ENCODE assay signal across 8 cellular contexts in the genomic region with DNA sequence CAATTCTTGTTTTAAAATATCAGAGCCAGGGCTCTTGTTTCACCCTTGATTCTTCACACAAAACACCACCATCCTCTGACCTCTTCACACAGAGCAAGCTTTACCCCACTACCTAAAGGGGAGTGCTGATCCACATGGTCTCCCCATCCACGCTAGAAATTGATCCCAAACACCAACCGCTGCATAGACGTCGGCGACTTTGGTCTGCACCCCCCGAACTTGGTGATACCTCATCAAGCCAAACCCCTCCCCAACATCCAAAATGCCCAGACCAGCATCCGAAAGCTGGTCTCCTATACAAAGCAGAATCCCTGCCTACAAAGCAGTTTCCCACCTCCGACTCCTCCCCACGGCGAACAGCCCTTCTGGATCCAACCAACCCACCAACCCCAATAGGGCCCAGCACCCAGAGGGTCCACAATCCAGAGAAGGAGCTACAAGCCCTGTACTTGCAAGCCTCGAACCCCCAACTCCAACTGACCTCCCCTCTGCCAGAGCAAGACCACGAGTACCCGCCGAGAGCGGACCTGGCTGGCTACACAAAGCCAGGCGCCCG. TPM values are rescaled to one million over a fixed set of nuclear protein-coding genes. Genes with fewer than 3 reads are reported as not detected.
DNase-seq lines count a peak whose midpoint lies in the region; ATAC-seq and TF ChIP-seq lines count a peak whose summit lies in the region.

No MANE protein-coding gene starts in this region.

- no peak for TF ChIP-seq CTCF in kidney epithelial cell (IDR thresholded peaks at IDR 0.05; ENCODE audit: insufficient read depth, low read length, poor library complexity, severe bottlenecking)

- peaks cover 11% of the 10 kb centered on the region for H3K9me3 Mint-ChIP-seq in activated CD8-positive, alpha-beta memory T cell treated with anti-CD3 and anti-CD28 coated beads, Interleukin-2, amount 10 ng/mL, durations not matched to agents 7 days and 5 days (ENCODE audit: low read depth)
- peaks cover 41% of the 10 kb centered on the region for H3K9me3 Mint-ChIP-seq in activated T-helper 2 cell treated with anti-CD3 and anti-CD28 coated beads, Interferon-gamma antibody, Interleukin-2, Interleukin-4, amounts not matched to agents 10 μg/mL and 5 μg/mL and 100 μg/mL, durations not matched to agents 14 hours and 24 hours and 36 hours

- H3K36me3 ChIP-seq in kidney epithelial cell (ENCODE audit: control insufficient read depth, insufficient read depth, low read length), result peaks cover 5% of the 10 kb centered on the region
- H3K36me3 ChIP-seq in thymus (ENCODE audit: control insufficient read depth, insufficient read depth), result peaks cover 27% of the 10 kb centered on the region

- DNase-seq in activated CD8-positive, alpha-beta memory T cell treated with anti-CD3 and anti-CD28 coated beads, Interleukin-2, amount 10 ng/mL, durations not matched to agents 7 days and 5 days, result no peak
- DNase-seq in activated CD8-positive, alpha-beta memory T cell treated with anti-CD3 and anti-CD28 coated beads, Interleukin-2, amount 50 U/mL, for 4 hours, result no peak
- no peak for DNase-seq in activated T-helper 2 cell treated with anti-CD3 and anti-CD28 coated beads, Interferon-gamma antibody, Interleukin-2, Interleukin-4, amounts not matched to agents 10 μg/mL and 5 μg/mL and 100 μg/mL, durations not matched to agents 14 hours and 24 hours and 36 hours (ENCODE audit: low spot score)
- DNase-seq in kidney epithelial cell (ENCODE audit: low read depth), result no peak
- DNase-seq in NCI-H1105 treated with DMSO at 0.1 percent for 48 hours (lab: John Stamatoyannopoulos, UW), result no peak
- DNase-seq in NCI-H748 (lab: John Stamatoyannopoulos, UW; ENCODE audit: unreplicated experiment), result no peak
- DNase-seq in stimulated activated CD4-positive, alpha-beta T cell treated with anti-CD3 and anti-CD28 coated beads, Interleukin-2, amount 100 ng/mL, for 48 hours, result no peak

- H3K27ac Mint-ChIP-seq in activated CD8-positive, alpha-beta memory T cell treated with anti-CD3 and anti-CD28 coated beads, Interleukin-2, amount 10 ng/mL, durations not matched to agents 7 days and 5 days, result peak overlapping the region; percentile 96
- peak overlapping the region; percentile 95 for H3K27ac Mint-ChIP-seq in activated T-helper 2 cell treated with anti-CD3 and anti-CD28 coated beads, Interferon-gamma antibody, Interleukin-2, Interleukin-4, amounts not matched to agents 10 μg/mL and 5 μg/mL and 100 μg/mL, durations not matched to agents 14 hours and 24 hours and 36 hours

- intact Hi-C loops in activated T-helper 2 cell treated with anti-CD3 and anti-CD28 coated beads, Interferon-gamma antibody, Interleukin-2, Interleukin-4, amounts not matched to agents 10 μg/mL and 5 μg/mL and 100 μg/mL, durations not matched to agents 14 hours and 24 hours and 36 hours (cut with micrococcal nuclease), result loop anchor here (1.0 to 5.0 kb wide), 4 partner anchors 26 to 230 kb away; a partner anchor contains a TSS

- H3K9me3 ChIP-seq in thymus (ENCODE audit: control insufficient read depth), result peaks cover 12% of the 10 kb centered on the region

- H3K27me3 Mint-ChIP-seq in activated CD8-positive, alpha-beta memory T cell treated with anti-CD3 and anti-CD28 coated beads, Interleukin-2, amount 10 ng/mL, durations not matched to agents 7 days and 5 days, result no peaks in the 10 kb centered on the region
- no peaks in the 10 kb centered on the region for H3K27me3 Mint-ChIP-seq in activated T-helper 2 cell treated with anti-CD3 and anti-CD28 coated beads, Interferon-gamma antibody, Interleukin-2, Interleukin-4, amounts not matched to agents 10 μg/mL and 5 μg/mL and 100 μg/mL, durations not matched to agents 14 hours and 24 hours and 36 hours (ENCODE audit: low read depth)

- CTCF ChIA-PET in activated CD8-positive, alpha-beta memory T cell treated with anti-CD3 and anti-CD28 coated beads, Interleukin-2, amount 10 ng/mL, durations not matched to agents 7 days and 5 days (lab: Charles Lee), result interaction anchor here (0.9 to 2.7 kb wide), 10 partner anchors 10 to 251 kb away, joined by 3 to 11 read pairs (median 5); a partner anchor contains a TSS

- WGBS in thymus, result 46% methylated on average over 17 of the region's 17 CpGs

- H3K4me1 Mint-ChIP-seq in activated CD8-positive, alpha-beta memory T cell treated with anti-CD3 and anti-CD28 coated beads, Interleukin-2, amount 10 ng/mL, durations not matched to agents 7 days and 5 days, result peaks cover 25% of the 10 kb centered on the region
- peaks cover 15% of the 10 kb centered on the region for H3K4me1 Mint-ChIP-seq in activated T-helper 2 cell treated with anti-CD3 and anti-CD28 coated beads, Interferon-gamma antibody, Interleukin-2, Interleukin-4, amounts not matched to agents 10 μg/mL and 5 μg/mL and 100 μg/mL, durations not matched to agents 14 hours and 24 hours and 36 hours (ENCODE audit: low read depth)

- H3K4me3 ChIP-seq in kidney epithelial cell (ENCODE audit: low read depth, low read length) (peak overlapping the region; percentile 80), thymus (ENCODE audit: low read length) (peak overlapping the region; percentile 97)

- H3K27ac ChIP-seq in thymus (ENCODE audit: low read depth), result peak overlapping the region; percentile 99

- H3K4me1 ChIP-seq in thymus (ENCODE audit: control insufficient read depth, insufficient read depth, low read length), result peaks cover 7% of the 10 kb centered on the region

- H3K4me3 Mint-ChIP-seq in activated CD8-positive, alpha-beta memory T cell treated with anti-CD3 and anti-CD28 coated beads, Interleukin-2, amount 10 ng/mL, durations not matched to agents 7 days and 5 days, result peak overlapping the region; percentile 88
- peak overlapping the region; percentile 87 for H3K4me3 Mint-ChIP-seq in activated T-helper 2 cell treated with anti-CD3 and anti-CD28 coated beads, Interferon-gamma antibody, Interleukin-2, Interleukin-4, amounts not matched to agents 10 μg/mL and 5 μg/mL and 100 μg/mL, durations not matched to agents 14 hours and 24 hours and 36 hours (ENCODE audit: low read depth)

- H3K27me3 ChIP-seq in kidney epithelial cell (ENCODE audit: control insufficient read depth, insufficient read depth, low read length), result no peaks in the 10 kb centered on the region
- H3K27me3 ChIP-seq in thymus (ENCODE audit: control insufficient read depth, insufficient read depth), result no peaks in the 10 kb centered on the region

- no peak for ATAC-seq in activated CD8-positive, alpha-beta memory T cell treated with anti-CD3 and anti-CD28 coated beads, Interleukin-2, amount 10 ng/mL, durations not matched to agents 7 days and 5 days

- peaks cover 48% of the 10 kb centered on the region for H3K36me3 Mint-ChIP-seq in activated CD8-positive, alpha-beta memory T cell treated with anti-CD3 and anti-CD28 coated beads, Interleukin-2, amount 10 ng/mL, durations not matched to agents 7 days and 5 days
- peaks cover 61% of the 10 kb centered on the region for H3K36me3 Mint-ChIP-seq in activated T-helper 2 cell treated with anti-CD3 and anti-CD28 coated beads, Interferon-gamma antibody, Interleukin-2, Interleukin-4, amounts not matched to agents 10 μg/mL and 5 μg/mL and 100 μg/mL, durations not matched to agents 14 hours and 24 hours and 36 hours (ENCODE audit: low read depth)

RNA-seq across cellular contexts. Expression of a gene that starts 25.8 kb away (rescaled TPM):
- total RNA-seq in activated CD8-positive, alpha-beta memory T cell treated with anti-CD3 and anti-CD28 coated beads, Interleukin-2, amount 10 ng/mL, durations not matched to agents 7 days and 5 days, result 10 to 100 TPM; 17.0 to 22.1 TPM
- total RNA-seq in activated T-helper 2 cell treated with anti-CD3 and anti-CD28 coated beads, Interferon-gamma antibody, Interleukin-2, Interleukin-4, amounts not matched to agents 10 μg/mL and 5 μg/mL and 100 μg/mL, durations not matched to agents 14 hours and 24 hours and 36 hours, result 33.3 and 34.6 TPM in 2 replicates
- total RNA-seq in kidney epithelial cell, result 17.8 and 36.5 TPM in 2 replicates
- polyA plus RNA-seq in thymus, result 67.3 TPM

RNA-seq across cellular contexts. Expression of a gene that starts 48.4 kb away (rescaled TPM):
- total RNA-seq in activated CD8-positive, alpha-beta memory T cell treated with anti-CD3 and anti-CD28 coated beads, Interleukin-2, amount 10 ng/mL, durations not matched to agents 7 days and 5 days, result 10 to 100 TPM; 12.0 to 13.8 TPM
- total RNA-seq in activated T-helper 2 cell treated with anti-CD3 and anti-CD28 coated beads, Interferon-gamma antibody, Interleukin-2, Interleukin-4, amounts not matched to agents 10 μg/mL and 5 μg/mL and 100 μg/mL, durations not matched to agents 14 hours and 24 hours and 36 hours, result 101 and 104 TPM in 2 replicates
- not detected in 2 replicates for total RNA-seq in kidney epithelial cell
- 25.5 TPM for polyA plus RNA-seq in thymus

Comparison
In these comparisons a context has a peak if more than half of its experiments do, and no peak if none do; other contexts are left out.
1. RNA of a gene that starts 48.4 kb away (total RNA-seq): 101 to 104 TPM in activated T-helper 2 cell treated with anti-CD3 and anti-CD28 coated beads, Interferon-gamma antibody, Interleukin-2, Interleukin-4, amounts not matched to agents 10 μg/mL and 5 μg/mL and 100 μg/mL, durations not matched to agents 14 hours and 24 hours and 36 hours and 12.0 to 13.8 TPM in activated CD8-positive, alpha-beta memory T cell treated with anti-CD3 and anti-CD28 coated beads, Interleukin-2, amount 10 ng/mL, durations not matched to agents 7 days and 5 days; not detected in kidney epithelial cell; every median in the first group is over 10 times any median in the second.